Comparison of ENCODE assay signal across 2 cellular contexts in the genomic region with DNA sequence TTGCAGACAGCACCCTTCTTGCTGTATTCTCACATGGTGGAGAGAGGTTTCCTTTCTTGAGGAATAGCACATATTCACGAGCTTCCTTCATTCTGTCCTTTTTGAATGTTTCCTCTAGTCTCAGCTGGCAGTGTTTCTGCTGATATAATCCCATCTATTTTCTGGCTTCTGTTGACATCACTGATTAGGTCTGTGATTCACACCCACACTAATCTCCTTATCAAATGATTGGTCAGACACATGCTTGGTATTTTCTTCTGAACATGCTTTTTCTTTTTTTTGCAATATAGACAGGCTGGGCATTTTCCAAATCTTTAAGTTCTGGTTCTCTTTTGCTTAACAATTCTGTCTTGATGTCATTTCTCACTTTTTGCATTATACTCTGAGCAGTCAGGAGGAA.
TF ChIP-seq lines count a peak whose summit lies in the region.

No MANE protein-coding gene starts in this region.

TF ChIP-seq in SK-N-SH, 30 proteins besides CTCF, POLR2A, EP300 and RAD21 (continued from another document):
- TF ChIP-seq, protein P1, sequence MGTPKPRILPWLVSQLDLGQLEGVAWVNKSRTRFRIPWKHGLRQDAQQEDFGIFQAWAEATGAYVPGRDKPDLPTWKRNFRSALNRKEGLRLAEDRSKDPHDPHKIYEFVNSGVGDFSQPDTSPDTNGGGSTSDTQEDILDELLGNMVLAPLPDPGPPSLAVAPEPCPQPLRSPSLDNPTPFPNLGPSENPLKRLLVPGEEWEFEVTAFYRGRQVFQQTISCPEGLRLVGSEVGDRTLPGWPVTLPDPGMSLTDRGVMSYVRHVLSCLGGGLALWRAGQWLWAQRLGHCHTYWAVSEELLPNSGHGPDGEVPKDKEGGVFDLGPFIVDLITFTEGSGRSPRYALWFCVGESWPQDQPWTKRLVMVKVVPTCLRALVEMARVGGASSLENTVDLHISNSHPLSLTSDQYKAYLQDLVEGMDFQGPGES (IDR thresholded peaks at IDR 0.05; ENCODE audit: low read depth, low read length): no peak
- TF ChIP-seq TEAD4 (IDR thresholded peaks at IDR 0.05; ENCODE audit: borderline replicate concordance, insufficient read depth) (no peak), RXRA (IDR thresholded peaks at IDR 0.05; ENCODE audit: borderline replicate concordance, low read depth) (no peak), MEF2A (IDR thresholded peaks at IDR 0.05; ENCODE audit: borderline replicate concordance, low read depth) (no peak), EZH2phosphoT487 (IDR thresholded peaks at IDR 0.05; ENCODE audit: borderline replicate concordance, low read depth) (no peak), FOXJ3 (CRISPR knock-in tag; IDR thresholded peaks at IDR 0.05) (no peak), RCOR1 (IDR thresholded peaks at IDR 0.05; ENCODE audit: low read length) (no peak), YY1 (IDR thresholded peaks at IDR 0.05; ENCODE audit: low read depth) (no peak), RFX5 (IDR thresholded peaks at IDR 0.05; ENCODE audit: low read length) (no peak), JUND (IDR thresholded peaks at IDR 0.05) (no peak), GABPA (IDR thresholded peaks at IDR 0.05; ENCODE audit: low read depth) (no peak)
- TF ChIP-seq, protein P2, sequence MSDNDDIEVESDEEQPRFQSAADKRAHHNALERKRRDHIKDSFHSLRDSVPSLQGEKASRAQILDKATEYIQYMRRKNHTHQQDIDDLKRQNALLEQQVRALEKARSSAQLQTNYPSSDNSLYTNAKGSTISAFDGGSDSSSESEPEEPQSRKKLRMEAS (IDR thresholded peaks at IDR 0.05; ENCODE audit: low read depth): no peak
- TF ChIP-seq, protein P3, sequence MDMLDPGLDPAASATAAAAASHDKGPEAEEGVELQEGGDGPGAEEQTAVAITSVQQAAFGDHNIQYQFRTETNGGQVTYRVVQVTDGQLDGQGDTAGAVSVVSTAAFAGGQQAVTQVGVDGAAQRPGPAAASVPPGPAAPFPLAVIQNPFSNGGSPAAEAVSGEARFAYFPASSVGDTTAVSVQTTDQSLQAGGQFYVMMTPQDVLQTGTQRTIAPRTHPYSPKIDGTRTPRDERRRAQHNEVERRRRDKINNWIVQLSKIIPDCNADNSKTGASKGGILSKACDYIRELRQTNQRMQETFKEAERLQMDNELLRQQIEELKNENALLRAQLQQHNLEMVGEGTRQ (IDR thresholded peaks at IDR 0.05; ENCODE audit: borderline replicate concordance, low read depth, low read length): no peak

TF ChIP-seq in SK-N-SH treated with all-trans-retinoic acid at 6 μM for 48 hours, 23 proteins besides CTCF, POLR2A, EP300 and RAD21 (continued from another document):
- TF ChIP-seq, protein P4, sequence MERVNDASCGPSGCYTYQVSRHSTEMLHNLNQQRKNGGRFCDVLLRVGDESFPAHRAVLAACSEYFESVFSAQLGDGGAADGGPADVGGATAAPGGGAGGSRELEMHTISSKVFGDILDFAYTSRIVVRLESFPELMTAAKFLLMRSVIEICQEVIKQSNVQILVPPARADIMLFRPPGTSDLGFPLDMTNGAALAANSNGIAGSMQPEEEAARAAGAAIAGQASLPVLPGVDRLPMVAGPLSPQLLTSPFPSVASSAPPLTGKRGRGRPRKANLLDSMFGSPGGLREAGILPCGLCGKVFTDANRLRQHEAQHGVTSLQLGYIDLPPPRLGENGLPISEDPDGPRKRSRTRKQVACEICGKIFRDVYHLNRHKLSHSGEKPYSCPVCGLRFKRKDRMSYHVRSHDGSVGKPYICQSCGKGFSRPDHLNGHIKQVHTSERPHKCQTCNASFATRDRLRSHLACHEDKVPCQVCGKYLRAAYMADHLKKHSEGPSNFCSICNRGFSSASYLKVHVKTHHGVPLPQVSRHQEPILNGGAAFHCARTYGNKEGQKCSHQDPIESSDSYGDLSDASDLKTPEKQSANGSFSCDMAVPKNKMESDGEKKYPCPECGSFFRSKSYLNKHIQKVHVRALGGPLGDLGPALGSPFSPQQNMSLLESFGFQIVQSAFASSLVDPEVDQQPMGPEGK (CRISPR knock-in tag; IDR thresholded peaks at IDR 0.05; ENCODE audit: borderline replicate concordance): no peak
- no peak for TF ChIP-seq CSRNP3 (CRISPR knock-in tag; IDR thresholded peaks at IDR 0.05)
- no peak for TF ChIP-seq SNAI2 (CRISPR knock-in tag; IDR thresholded peaks at IDR 0.05)
- TF ChIP-seq BACH2 (CRISPR knock-in tag; IDR thresholded peaks at IDR 0.05; ENCODE audit: borderline replicate concordance): no peak
- TF ChIP-seq ZFP30 (CRISPR knock-in tag; IDR thresholded peaks at IDR 0.05): no peak
- no peak for TF ChIP-seq PPARA (CRISPR knock-in tag; IDR thresholded peaks at IDR 0.05; ENCODE audit: borderline replicate concordance)
- no peak for TF ChIP-seq TSHZ2 (CRISPR knock-in tag; IDR thresholded peaks at IDR 0.05)
- no peak for TF ChIP-seq CREB5 (CRISPR knock-in tag; IDR thresholded peaks at IDR 0.05; ENCODE audit: low read depth)
- TF ChIP-seq, protein P5, sequence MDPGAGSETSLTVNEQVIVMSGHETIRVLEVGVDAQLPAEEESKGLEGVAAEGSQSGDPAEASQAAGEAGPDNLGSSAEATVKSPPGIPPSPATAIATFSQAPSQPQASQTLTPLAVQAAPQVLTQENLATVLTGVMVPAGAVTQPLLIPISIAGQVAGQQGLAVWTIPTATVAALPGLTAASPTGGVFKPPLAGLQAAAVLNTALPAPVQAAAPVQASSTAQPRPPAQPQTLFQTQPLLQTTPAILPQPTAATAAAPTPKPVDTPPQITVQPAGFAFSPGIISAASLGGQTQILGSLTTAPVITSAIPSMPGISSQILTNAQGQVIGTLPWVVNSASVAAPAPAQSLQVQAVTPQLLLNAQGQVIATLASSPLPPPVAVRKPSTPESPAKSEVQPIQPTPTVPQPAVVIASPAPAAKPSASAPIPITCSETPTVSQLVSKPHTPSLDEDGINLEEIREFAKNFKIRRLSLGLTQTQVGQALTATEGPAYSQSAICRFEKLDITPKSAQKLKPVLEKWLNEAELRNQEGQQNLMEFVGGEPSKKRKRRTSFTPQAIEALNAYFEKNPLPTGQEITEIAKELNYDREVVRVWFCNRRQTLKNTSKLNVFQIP (CRISPR knock-in tag; IDR thresholded peaks at IDR 0.05; ENCODE audit: borderline replicate concordance, low read depth): no peak
- TF ChIP-seq ZFP3 (CRISPR knock-in tag; IDR thresholded peaks at IDR 0.05): no peak
- no peak for TF ChIP-seq TCF4 (CRISPR knock-in tag; IDR thresholded peaks at IDR 0.05; ENCODE audit: borderline replicate concordance)
- no peak for TF ChIP-seq ISL1 (CRISPR knock-in tag; IDR thresholded peaks at IDR 0.05)
- TF ChIP-seq ZC3H10 (CRISPR knock-in tag; IDR thresholded peaks at IDR 0.05): no peak
- no peak for TF ChIP-seq OSR1 (CRISPR knock-in tag; IDR thresholded peaks at IDR 0.05)
- TF ChIP-seq ARNTL (CRISPR knock-in tag; IDR thresholded peaks at IDR 0.05; ENCODE audit: borderline replicate concordance, low read depth): no peak
- TF ChIP-seq ZNF8 (CRISPR knock-in tag; IDR thresholded peaks at IDR 0.05): no peak
